1 cellular context compared by ENCODE assay signal in the genomic region with DNA sequence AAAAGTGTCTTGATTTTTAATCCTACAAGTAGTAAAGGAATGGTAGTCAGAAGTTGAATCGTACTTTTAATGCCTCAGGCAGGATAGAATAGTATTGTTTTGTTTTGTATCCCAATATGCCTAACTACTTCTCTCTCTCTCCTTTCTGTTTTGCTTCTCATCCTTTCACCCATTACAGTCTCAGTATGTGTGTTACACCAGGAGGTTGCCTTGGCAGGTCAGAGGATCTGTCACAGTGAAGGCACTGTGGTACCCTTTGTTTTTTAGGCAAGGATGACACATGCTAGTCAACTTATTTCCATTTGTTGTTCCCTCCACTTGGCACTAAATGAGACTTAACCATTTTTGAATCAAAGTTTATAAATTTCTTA.
TF ChIP-seq lines count a peak whose summit lies in the region.

No MANE protein-coding gene starts in this region.

TF ChIP-seq in IMR-90, 13 proteins besides CTCF, POLR2A, EP300 and RAD21 (continued from another document):
- TF ChIP-seq, protein P1, sequence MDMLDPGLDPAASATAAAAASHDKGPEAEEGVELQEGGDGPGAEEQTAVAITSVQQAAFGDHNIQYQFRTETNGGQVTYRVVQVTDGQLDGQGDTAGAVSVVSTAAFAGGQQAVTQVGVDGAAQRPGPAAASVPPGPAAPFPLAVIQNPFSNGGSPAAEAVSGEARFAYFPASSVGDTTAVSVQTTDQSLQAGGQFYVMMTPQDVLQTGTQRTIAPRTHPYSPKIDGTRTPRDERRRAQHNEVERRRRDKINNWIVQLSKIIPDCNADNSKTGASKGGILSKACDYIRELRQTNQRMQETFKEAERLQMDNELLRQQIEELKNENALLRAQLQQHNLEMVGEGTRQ (IDR thresholded peaks at IDR 0.05; ENCODE audit: low read depth, low read length) = no peak
- no peak for TF ChIP-seq FOS (IDR thresholded peaks at IDR 0.05; ENCODE audit: low read depth, low read length)
